1 cellular context compared by ENCODE assay signal in genomic region chr1:46826892-46827291, GRCh38.
TF ChIP-seq lines count a peak whose summit lies in the region.
"Not testable (repeated sequence)": the region's sequence is repeated elsewhere in the genome, so short reads cannot be mapped to it uniquely, and the experiment has no call there.

No MANE protein-coding gene starts in this region.

TF ChIP-seq in K562, 482 proteins besides CTCF, POLR2A, EP300 and RAD21 (continued from another document):
- not testable (repeated sequence) for TF ChIP-seq PBX2 (CRISPR knock-in tag; IDR thresholded peaks at IDR 0.05; ENCODE audit: low read depth)
- peak; percentile 87 for TF ChIP-seq PBX2 (tag; conservative IDR thresholded peaks at IDR 0.05; ENCODE audit: low read depth)
- TF ChIP-seq, protein P1, sequence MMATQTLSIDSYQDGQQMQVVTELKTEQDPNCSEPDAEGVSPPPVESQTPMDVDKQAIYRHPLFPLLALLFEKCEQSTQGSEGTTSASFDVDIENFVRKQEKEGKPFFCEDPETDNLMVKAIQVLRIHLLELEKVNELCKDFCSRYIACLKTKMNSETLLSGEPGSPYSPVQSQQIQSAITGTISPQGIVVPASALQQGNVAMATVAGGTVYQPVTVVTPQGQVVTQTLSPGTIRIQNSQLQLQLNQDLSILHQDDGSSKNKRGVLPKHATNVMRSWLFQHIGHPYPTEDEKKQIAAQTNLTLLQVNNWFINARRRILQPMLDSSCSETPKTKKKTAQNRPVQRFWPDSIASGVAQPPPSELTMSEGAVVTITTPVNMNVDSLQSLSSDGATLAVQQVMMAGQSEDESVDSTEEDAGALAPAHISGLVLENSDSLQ (IDR thresholded peaks at IDR 0.05), result peak; percentile 72; the same call in 1 of the 2 replicates
- TF ChIP-seq SPI1 (IDR thresholded peaks at IDR 0.05; ENCODE audit: borderline replicate concordance, low read depth, low read length), result peak; percentile 87
